Comparison of ENCODE assay signal across 28 cellular contexts in the genomic region with DNA sequence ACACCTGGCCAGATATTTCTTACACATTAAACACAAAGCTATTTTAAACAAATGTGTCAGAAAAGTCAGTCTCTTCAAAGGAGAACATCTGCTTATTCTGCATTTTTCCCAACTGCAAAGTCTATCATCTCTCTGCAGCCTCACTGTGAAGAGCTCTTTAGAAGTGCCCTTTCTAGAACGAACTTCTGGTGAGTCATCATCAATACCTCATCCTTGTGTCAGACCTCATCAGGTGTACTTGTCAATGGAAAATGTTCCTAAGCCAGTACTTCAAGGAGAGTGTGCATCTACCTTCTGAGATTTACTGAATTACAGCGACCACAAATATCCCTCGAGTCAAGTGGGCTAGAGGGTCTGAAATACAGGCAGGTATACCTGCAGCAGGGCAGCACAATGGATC.
"Had no signal": no experiment of that assay in that cellular context is flagged by ENCODE, and none has a peak within 500 bp of the region (broad histone marks: within the 10 kb centered on the region; RNA-seq: fewer than 3 reads in every experiment).

No MANE protein-coding gene starts in this region.

- ATAC-seq: activated T-cell treated with anti-CD3 and anti-CD28 coated beads, Interleukin-2, amount 50 U/mL, for 4 hours; activated T-helper 17 cell treated with anti-CD3 and anti-CD28 coated beads, Interleukin-2, amount 50 U/mL, for 72 hours; T-helper 17 cell had no signal

- H3K27ac ChIP-seq: brain microvascular endothelial cell, KMS-11, Peyer's patch had no signal

- H3K9me3 ChIP-seq: Peyer's patch had no signal

- H3K9ac ChIP-seq: KMS-11 had no signal

- H3K4me2 ChIP-seq: KMS-11 had no signal

- H3K36me3 ChIP-seq: brain microvascular endothelial cell, Peyer's patch had no signal

- H3K27me3 ChIP-seq: brain microvascular endothelial cell, Peyer's patch had no signal

- DNase-seq: activated B cell treated with CpG ODN at 0.5 μM for 24 hours; activated CD4-positive, alpha-beta memory T cell treated with anti-CD3 and anti-CD28 coated beads for 36 hours; activated CD4-positive, alpha-beta T cell treated with anti-CD3 and anti-CD28 coated beads, Interleukin-2, amount 10 ng/mL, durations not matched to agents 7 days and 5 days; activated CD8-positive, alpha-beta memory T cell treated with anti-CD3 and anti-CD28 coated beads for 24 hours; activated gamma-delta T cell; activated naive CD4-positive, alpha-beta T cell treated with anti-CD3 and anti-CD28 coated beads for 36 hours; activated naive CD8-positive, alpha-beta T cell treated with anti-CD3 and anti-CD28 coated beads for 36 hours; activated T-cell treated with anti-CD3 and anti-CD28 coated beads, Interleukin-2, amount 50 U/mL, for 4 hours; brain microvascular endothelial cell; caudate nucleus; MM.1S; NCI-H1105; NCI-H1436; NCI-H1694 treated with DMSO at 0.1 percent for 48 hours; NCI-H2029 treated with DMSO at 0.1 percent for 48 hours; NCI-H2171; NCI-H2227 treated with DMSO at 0.1 percent for 48 hours; NCI-H446 treated with DMSO at 0.1 percent for 48 hours; NCI-H526; NCI-H82; NK-92 treated with Interleukin-12 subunit alpha and Interleukin-12 subunit beta, amount 100 ng/mL, for 24 hours; OCI-M1; Peyer's patch; SHP77 treated with DMSO at 0.1 percent for 48 hours; T-helper 17 cell; T-helper 9 cell had no signal

- H3K4me1 ChIP-seq: Peyer's patch had no signal

- H3K4me3 ChIP-seq: Peyer's patch had no signal
